29 cellular contexts compared by ENCODE assay signal in the genomic region with DNA sequence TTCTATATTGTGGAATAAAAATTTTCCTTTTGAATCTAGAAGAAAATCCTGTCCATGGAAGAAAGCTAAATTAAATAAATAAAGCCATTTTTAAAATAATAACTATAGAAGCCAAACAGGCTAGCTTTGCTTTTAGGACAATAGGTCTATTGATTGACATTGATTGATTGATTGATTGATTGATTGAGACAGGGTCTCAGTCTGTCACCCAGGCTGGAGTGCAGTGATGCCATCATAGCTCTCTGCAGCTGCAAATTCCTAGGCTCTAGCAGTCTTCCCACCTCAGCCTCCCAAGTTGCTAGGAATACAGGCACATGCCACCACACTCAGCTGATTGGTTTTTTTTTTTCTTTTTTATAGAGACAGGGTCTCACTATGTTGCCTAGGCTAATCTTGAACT.
"Had no signal": no experiment of that assay in that cellular context is flagged by ENCODE, and none has a peak within 500 bp of the region (broad histone marks: within the 10 kb centered on the region; RNA-seq: fewer than 3 reads in every experiment).

No MANE protein-coding gene starts in this region.

- H3K27me3 ChIP-seq: heart right ventricle, hepatocyte, neural progenitor cell, neutrophil, pancreas, stomach, transverse colon, upper lobe of left lung had no signal

- H3K9me3 Mint-ChIP-seq: mesothelial cell of epicardium; naive B cell; natural killer cell; nephron progenitor cell; neural progenitor cell; stimulated activated naive B cell treated with anti-CD40 and anti-IgM and Interleukin-4, amounts not matched to agents 10 μg/mL and 1 μg/mL and 100 μg/mL, for 72 hours had no signal

- H3K27me3 Mint-ChIP-seq: naive B cell; stimulated activated naive B cell treated with anti-CD40 and anti-IgM and Interleukin-4, amounts not matched to agents 10 μg/mL and 1 μg/mL and 100 μg/mL, for 72 hours had no signal

- H3K9me3 ChIP-seq: heart right ventricle, left ventricle myocardium inferior, neutrophil, pancreas, prostate gland, stomach, transverse colon, upper lobe of left lung had no signal

- H3K27ac Mint-ChIP-seq: mesothelial cell of epicardium; naive B cell; natural killer cell; nephron progenitor cell; neural progenitor cell; stimulated activated naive B cell treated with anti-CD40 and anti-IgM and Interleukin-4, amounts not matched to agents 10 μg/mL and 1 μg/mL and 100 μg/mL, for 72 hours had no signal

- DNase-seq: heart right ventricle; islet precursor cell; left ventricle myocardium inferior; mesendoderm; naive B cell; natural killer cell; nephron progenitor cell; occipital lobe; pancreas; posterior cingulate gyrus; retina; right cardiac atrium; stimulated activated CD4-positive, alpha-beta T cell treated with anti-CD3 and anti-CD28 coated beads, Interleukin-12 subunit alpha, Interleukin-12 subunit beta, amount 100 ng/mL, for 4 hours; stimulated activated CD4-positive, alpha-beta T cell treated with anti-CD3 and anti-CD28 coated beads, Interleukin-15, amount 100 ng/mL, for 24 hours; stimulated activated CD4-positive, alpha-beta T cell treated with anti-CD3 and anti-CD28 coated beads, Interleukin-2, amount 100 ng/mL, for 24 hours; stimulated activated CD4-positive, alpha-beta T cell treated with anti-CD3 and anti-CD28 coated beads, Interleukin-4, amount 100 ng/mL, for 1 hour; stimulated activated naive B cell treated with anti-CD40 and anti-IgM and Interleukin-4, amounts not matched to agents 10 μg/mL and 1 μg/mL and 100 μg/mL, for 72 hours; stimulated activated naive CD8-positive, alpha-beta T cell treated with anti-CD3 and anti-CD28 coated beads, Interleukin-15, Interleukin-2, amounts not matched to agents 100 U/mL and 50 U/mL, for 24 hours; stomach; substantia nigra; transverse colon; upper lobe of left lung had no signal

- H3K4me1 ChIP-seq: heart right ventricle, left ventricle myocardium inferior, neural progenitor cell, pancreas, prostate gland, transverse colon, upper lobe of left lung had no signal

- H3K27ac ChIP-seq: heart right ventricle, hepatocyte, left ventricle myocardium inferior, neural progenitor cell, neutrophil, pancreas, prostate gland, skin epidermis, stomach, upper lobe of left lung had no signal

- H3K36me3 ChIP-seq: left ventricle myocardium inferior, neural progenitor cell, neutrophil, pancreas, prostate gland, transverse colon, upper lobe of left lung had no signal

- H3K36me3 Mint-ChIP-seq: mesothelial cell of epicardium; naive B cell; natural killer cell; neural progenitor cell; stimulated activated naive B cell treated with anti-CD40 and anti-IgM and Interleukin-4, amounts not matched to agents 10 μg/mL and 1 μg/mL and 100 μg/mL, for 72 hours had no signal

- H3K4me1 Mint-ChIP-seq: naive B cell; natural killer cell; nephron progenitor cell; stimulated activated naive B cell treated with anti-CD40 and anti-IgM and Interleukin-4, amounts not matched to agents 10 μg/mL and 1 μg/mL and 100 μg/mL, for 72 hours had no signal

- H3K4me3 ChIP-seq: heart right ventricle, hepatocyte, left ventricle myocardium inferior, lung, neural progenitor cell, pancreas, prostate gland, skin epidermis, stomach, transverse colon, upper lobe of left lung had no signal

- H3K4me3 Mint-ChIP-seq: mesothelial cell of epicardium; naive B cell; natural killer cell; nephron progenitor cell; neural progenitor cell; stimulated activated naive B cell treated with anti-CD40 and anti-IgM and Interleukin-4, amounts not matched to agents 10 μg/mL and 1 μg/mL and 100 μg/mL, for 72 hours had no signal
